In genomic region chr1:226603030-226603960, GRCh38 we compare ENCODE assay signal across 9 cellular contexts. TPM values are rescaled to one million over a fixed set of nuclear protein-coding genes. Genes with fewer than 3 reads are reported as not detected.
A peak's percentile ranks its signal among the peaks of the same experiment; 100 is the strongest.
DNase-seq lines count a peak whose midpoint lies in the region; ATAC-seq and TF ChIP-seq lines count a peak whose summit lies in the region.
"Had no signal": no experiment of that assay in that cellular context is flagged by ENCODE, and none has a peak within 500 bp of the region (broad histone marks: within the 10 kb centered on the region; RNA-seq: fewer than 3 reads in every experiment).

No MANE protein-coding gene starts in this region.

- H2AFZ ChIP-seq in neuronal stem cell (ENCODE audit: low read length), result no peak overlapping the region

- H3K36me3 ChIP-seq in neuronal stem cell (replicated peaks in 1 of 2; ENCODE audit: control insufficient read depth in 2 of 2, insufficient read depth in 2 of 2, low read length in 2 of 2), result no peaks in the 10 kb centered on the region

- H3K9me3 ChIP-seq in neuronal stem cell (replicated peaks in 1 of 2; ENCODE audit: control insufficient read depth in 2 of 2, insufficient read depth in 1 of 2, low read depth in 1 of 2, low read length in 2 of 2), result no peaks in the 10 kb centered on the region

- no peak overlapping the region for H3K23ac ChIP-seq in neuronal stem cell (ENCODE audit: low read depth, low read length, poor library complexity)

- H2BK15ac ChIP-seq in neuronal stem cell (ENCODE audit: low read length), result no peak overlapping the region

- ATAC-seq in HG03442 (IDR thresholded peaks at IDR 0.05; ENCODE audit: unreplicated experiment), result no peak
- no peak for ATAC-seq in activated CD4-positive, CD25-positive, alpha-beta regulatory T cell treated with anti-CD3 and anti-CD28 coated beads, Interleukin-2, amount 50 U/mL, for 24 hours

- H4K8ac ChIP-seq in neuronal stem cell (ENCODE audit: low read depth, low read length), result no peak overlapping the region

- no peak overlapping the region for H3K27ac ChIP-seq in neuronal stem cell (replicated peaks; ENCODE audit: low read length)

- H3K27me3 ChIP-seq in neuronal stem cell (ENCODE audit: control insufficient read depth in 3 of 3, insufficient read depth in 3 of 3, low read depth in 1 of 3, low read length in 3 of 3), result peaks cover 0 to 61% (median 0%) of the 10 kb centered on the region in 3 experiments

- no peak overlapping the region for H4K91ac ChIP-seq in neuronal stem cell (ENCODE audit: low read depth, low read length, poor library complexity)

- no peaks in the 10 kb centered on the region for H3K79me1 ChIP-seq in neuronal stem cell (ENCODE audit: low read depth, low read length)

- no peak for TF ChIP-seq CTCF in fibroblast of mammary gland (conservative IDR thresholded peaks at IDR 0.05; ENCODE audit: control insufficient read depth, insufficient read depth, low read depth, low read length)

- peak overlapping the region; percentile 78 for H2AK5ac ChIP-seq in neuronal stem cell (ENCODE audit: low read depth, low read length)

- no peak overlapping the region for H2BK12ac ChIP-seq in neuronal stem cell (ENCODE audit: low read length)

- no CpG with 5 or more reads among the region's 8 CpGs for WGBS in neuronal stem cell (ENCODE audit: extremely low coverage in 2 of 2, insufficient read length in 2 of 2, insufficient replicate concordance in 1 of 2), 2 donors

- H2BK5ac ChIP-seq in neuronal stem cell (ENCODE audit: low read length), result peak overlapping the region; percentile 77

- H3K4me2 ChIP-seq in neuronal stem cell (ENCODE audit: insufficient read depth, low read length, poor library complexity, severe bottlenecking), result no peak overlapping the region

- no peak overlapping the region for H3K9ac ChIP-seq in neuronal stem cell (ENCODE audit: low read depth, low read length, poor library complexity)

- peak overlapping the region; percentile 82 for H3K18ac ChIP-seq in neuronal stem cell (ENCODE audit: low read length)

- no peak overlapping the region for H2BK120ac ChIP-seq in neuronal stem cell (ENCODE audit: low read depth, low read length)

- no peak overlapping the region for H3K4ac ChIP-seq in neuronal stem cell (ENCODE audit: low read length)

- TF ChIP-seq POLR2A in erythroblast (IDR thresholded peaks at IDR 0.05; ENCODE audit: low read length), result no peak

- peaks cover 3 to 27% of the 10 kb centered on the region in 2 donors for H3K4me1 ChIP-seq in neuronal stem cell (ENCODE audit: control insufficient read depth in 2 of 2, insufficient read depth in 1 of 2, low read depth in 1 of 2, low read length in 2 of 2)

- DNase-seq in AG20443 (ENCODE audit: low spot score) (peak; percentile 62), NCI-H774 (lab: John Stamatoyannopoulos, UW) (peak; percentile 2), fibroblast of mammary gland (ENCODE audit: low read depth) (peak; percentile 90), neuronal stem cell (ENCODE audit: low spot score) (no peak), amniotic stem cell (lab: John Stamatoyannopoulos, UW) (no peak), erythroblast (lab: John Stamatoyannopoulos, UW) (no peak)
- DNase-seq: NCI-H146 had no signal

- H3K4me3 ChIP-seq in fibroblast of mammary gland (ENCODE audit: control insufficient read depth, low read depth, low read length) (peak overlapping the region; percentile 36), neuronal stem cell (ENCODE audit: low read length in 2 of 2) (no peak overlapping the region)

- H3K14ac ChIP-seq in neuronal stem cell (ENCODE audit: low read length), result no peak overlapping the region

RNA-seq across cellular contexts. Expression of gene STUM, which starts 54.7 kb away (rescaled TPM):
- 0.25 TPM for polyA plus RNA-seq in neuronal stem cell (2013, experiment 1 of 2)
- polyA plus RNA-seq in neuronal stem cell (2013, experiment 2 of 2), result 0.28 TPM

Comparison
In these comparisons a context has a peak if more than half of its experiments do, and no peak if none do; other contexts are left out.
1. DNase-seq: peak in AG20443 (single experiment), NCI-H774 (single experiment) and fibroblast of mammary gland (single experiment); none in neuronal stem cell (single experiment), amniotic stem cell (single experiment) and erythroblast (0 of 2).